ENCODE assay signal across 8 cellular contexts in the genomic region with DNA sequence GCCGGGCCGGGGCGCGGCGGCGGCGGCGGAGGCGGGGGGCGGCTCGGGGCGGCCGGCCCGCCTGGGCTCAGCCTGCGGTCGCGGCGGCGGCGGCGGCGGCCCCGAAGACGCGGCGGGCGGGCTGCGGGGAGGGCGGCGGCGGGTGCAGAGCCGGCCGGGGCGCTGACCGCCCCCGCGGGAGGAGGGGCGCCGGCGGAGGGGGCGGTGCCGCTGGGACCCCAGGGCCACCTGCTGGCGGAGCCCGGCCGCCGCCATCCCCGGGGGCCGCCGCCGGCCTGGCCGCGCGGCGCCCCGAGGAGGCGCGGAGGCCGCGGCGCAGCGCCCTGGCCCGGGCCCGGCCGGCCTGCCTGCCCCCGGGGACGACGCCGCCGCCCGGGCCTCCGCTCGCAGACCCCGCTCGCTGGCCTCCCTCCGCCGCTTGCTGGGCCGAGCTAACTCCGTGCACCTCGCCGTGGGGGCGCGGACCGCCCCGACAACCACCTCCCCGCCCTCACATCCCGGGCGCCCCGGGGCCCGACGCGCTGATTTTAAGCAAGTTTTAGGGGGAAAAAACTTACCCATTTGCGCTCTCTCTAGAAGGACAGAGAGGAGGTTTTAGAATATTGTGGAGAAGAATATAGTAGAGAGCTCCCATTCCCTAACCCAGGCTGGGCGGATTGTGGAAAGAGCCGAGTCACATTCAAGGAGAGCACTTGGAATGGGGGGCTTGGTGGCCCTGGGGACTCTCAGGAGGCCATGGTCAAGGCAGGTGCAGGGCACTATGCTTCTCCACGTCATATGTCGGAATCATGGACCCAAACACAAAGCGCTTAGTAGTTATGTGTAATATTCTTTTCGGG. TPM values are rescaled to one million over a fixed set of nuclear protein-coding genes. Genes with fewer than 3 reads are reported as not detected.
DNase-seq lines count a peak whose midpoint lies in the region; ATAC-seq, FAIRE-seq and TF ChIP-seq lines count a peak whose summit lies in the region.

A gene with protein sequence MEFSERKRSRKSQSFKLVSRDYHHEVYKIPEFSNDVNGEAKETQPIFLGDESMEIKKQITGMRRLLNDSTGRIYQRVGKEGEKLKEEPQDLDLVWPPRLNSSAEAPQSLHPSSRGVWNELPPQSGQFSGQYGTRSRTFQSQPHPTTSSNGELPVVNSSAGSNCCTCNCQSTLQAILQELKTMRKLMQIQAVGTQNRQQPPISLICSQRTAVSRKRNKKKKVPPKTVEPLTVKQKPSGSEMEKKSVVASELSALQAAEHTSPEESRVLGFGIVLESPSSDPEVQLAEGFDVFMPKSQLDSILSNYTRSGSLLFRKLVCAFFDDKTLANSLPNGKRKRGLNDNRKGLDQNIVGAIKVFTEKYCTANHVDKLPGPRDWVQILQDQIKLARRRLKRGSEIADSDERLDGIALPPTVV (minus strand): TSS at position 140 of the 839 bp plus-strand sequence. CDS start 481 bp downstream, outside the sequence.

- peaks cover 65% of the 10 kb centered on the region for H3K27me3 Mint-ChIP-seq in stimulated activated naive CD8-positive, alpha-beta T cell treated with anti-CD3 and anti-CD28 coated beads, Interleukin-15, amount 100 ng/mL, for 72 hours

- no peaks in the 10 kb centered on the region for H3K9me3 Mint-ChIP-seq in stimulated activated naive CD8-positive, alpha-beta T cell treated with anti-CD3 and anti-CD28 coated beads, Interleukin-15, amount 100 ng/mL, for 72 hours

- whole genome bisulfite sequencing in HepG2 (ENCODE audit: low lambda C conversion rate): 11% methylated on average over 5 of the region's 98 CpGs

- no peaks in the 10 kb centered on the region for H3K9me2 ChIP-seq in PC-9 (ENCODE audit: insufficient read depth)

- H3K4me2 ChIP-seq in HepG2 (ENCODE audit: low read depth, low read length) (peak within 1 kb of the TSS; percentile 92), PC-9 (no peak within 1 kb of the TSS)

- peaks cover 26% of the 10 kb centered on the region for H3K4me1 ChIP-seq in HepG2 (ENCODE audit: insufficient read depth, low read length)
- H3K4me1 ChIP-seq in PC-9 (replicated peaks; ENCODE audit: insufficient read depth): no peaks in the 10 kb centered on the region

- TF ChIP-seq CTCF in coronary artery (IDR thresholded peaks at IDR 0.05) (no peak), HepG2 (CRISPR knock-in tag; IDR thresholded peaks at IDR 0.05) (no peak), PC-9 (conservative IDR thresholded peaks at IDR 0.05) (no peak)

- peaks cover 1 to 14% of the 10 kb centered on the region in 2 experiments; a peak in 1 of 5 replicates for H3K36me3 ChIP-seq in HepG2 (replicated peaks in 1 of 2; ENCODE audit: control insufficient read depth in 1 of 2, insufficient read depth in 2 of 2, low read length in 2 of 2)
- H3K36me3 ChIP-seq in PC-9 (ENCODE audit: low read depth): no peaks in the 10 kb centered on the region

- CTCF ChIA-PET in HepG2 (lab: Yijun Ruan, JAX; ENCODE audit: low intra/inter-chr PET ratio, low total read pairs) (interaction anchor here (0.6 to 1.0 kb wide), 2 partner anchors 43 to 89 kb away, joined by 3 read pairs; no protein-coding TSS in a partner anchor), PC-9 (lab: Charles Lee) (no interaction called here)

- H3K4me1 Mint-ChIP-seq in stimulated activated naive CD8-positive, alpha-beta T cell treated with anti-CD3 and anti-CD28 coated beads, Interleukin-15, amount 100 ng/mL, for 72 hours: peaks cover 6% of the 10 kb centered on the region

- TF ChIP-seq EP300 in HepG2 (IDR thresholded peaks at IDR 0.05; ENCODE audit: low read depth in 2 of 2, low read length in 2 of 2) (no peak), HepG2 (CRISPR knock-in tag; IDR thresholded peaks at IDR 0.05; ENCODE audit: borderline replicate concordance) (no peak)

- no peak for FAIRE-seq in HepG2 (lab: Jason Lieb, UNC)

- peak within 1 kb of the TSS; percentile 78 for H3K4me3 ChIP-seq in coronary artery
- H3K4me3 ChIP-seq in HepG2 (replicated peaks in 1 of 3; ENCODE audit: insufficient read depth in 1 of 3, low read depth in 2 of 3, low read length in 3 of 3): peak within 1 kb of the TSS; percentile 81 to 96 (median 86)
- no peak within 1 kb of the TSS for H3K4me3 ChIP-seq in PC-9

- BruUV-seq in HepG2 (replicated peaks; lab: Mats Ljungman, UMichigan): no TSS peak
- BruUV-seq in PC-9 (replicated peaks; lab: Mats Ljungman, UMichigan): no TSS peak

- H4K20me1 ChIP-seq in HepG2 (ENCODE audit: insufficient read depth, low read length): no peaks in the 10 kb centered on the region
- H4K20me1 ChIP-seq in PC-9 (ENCODE audit: insufficient read depth): no peaks in the 10 kb centered on the region

- no peaks in the 10 kb centered on the region for H3K9me3 ChIP-seq in HepG2 (ENCODE audit: low read length)
- H3K9me3 ChIP-seq in PC-9 (ENCODE audit: insufficient read depth, low read depth): no peaks in the 10 kb centered on the region

- peak within 1 kb of the TSS; percentile 94 for H2AFZ ChIP-seq in HepG2 (ENCODE audit: low read length)
- no peak within 1 kb of the TSS for H2AFZ ChIP-seq in PC-9

- H3K4me3 Mint-ChIP-seq in stimulated activated naive CD8-positive, alpha-beta T cell treated with anti-CD3 and anti-CD28 coated beads, Interleukin-15, amount 100 ng/mL, for 72 hours: peak within 1 kb of the TSS; percentile 72 to 73

- TF ChIP-seq RAD21 in HepG2 (CRISPR knock-in tag; IDR thresholded peaks at IDR 0.05): no peak

- intact Hi-C loops in HepG2 (cut with micrococcal nuclease; ENCODE audit: unreplicated experiment) (loop anchor here (5.0 kb wide), 1 partner anchor 42 kb away; no protein-coding TSS in a partner anchor), PC-9 (cut with micrococcal nuclease; ENCODE audit: unreplicated experiment) (no loop called here)

- no peaks in the 10 kb centered on the region for H3K27me3 ChIP-seq in HepG2 (ENCODE audit: control insufficient read depth in 1 of 2, insufficient read depth in 2 of 2, low read length in 2 of 2)
- peaks cover 50% of the 10 kb centered on the region for H3K27me3 ChIP-seq in PC-9 (ENCODE audit: insufficient read depth, low read depth)

- peaks cover 25% of the 10 kb centered on the region for H3K79me2 ChIP-seq in HepG2 (ENCODE audit: insufficient read depth, low read length)
- no peaks in the 10 kb centered on the region for H3K79me2 ChIP-seq in PC-9 (ENCODE audit: low read depth)

- H3F3A ChIP-seq in PC-9 (ENCODE audit: insufficient read depth, low read depth): no peaks in the 10 kb centered on the region

- peak; percentile 10 for DNase-seq in NCI-H2171 treated with DMSO at 0.1 percent for 48 hours (lab: John Stamatoyannopoulos, UW)
- DNase-seq in NCI-H2171 (lab: John Stamatoyannopoulos, UW): no peak
- DNase-seq in NCI-H69 (lab: John Stamatoyannopoulos, UW): peak; percentile 10
- no peak for DNase-seq in coronary artery (ENCODE audit: low spot score)
- DNase-seq in HepG2 (ENCODE audit: low spot score): no peak
- peak in 1 of 2 donors; percentile 6 for DNase-seq in stimulated activated naive CD8-positive, alpha-beta T cell treated with anti-CD3 and anti-CD28 coated beads, Interleukin-15, amount 100 ng/mL, for 72 hours
- DNase-seq in PC-9: no peak
- DNase-seq in SHP77 treated with DMSO at 0.1 percent for 48 hours (lab: John Stamatoyannopoulos, UW): no peak

- no peak; a peak in 1 of 4 replicates for TF ChIP-seq POLR2A in HepG2 (IDR thresholded peaks at IDR 0.05; ENCODE audit: insufficient read depth in 1 of 2, low read depth in 2 of 2, low read length in 2 of 2)

- peak; percentile 90 for ATAC-seq in HepG2
- ATAC-seq in stimulated activated naive CD8-positive, alpha-beta T cell treated with anti-CD3 and anti-CD28 coated beads, Interleukin-15, amount 100 ng/mL, for 72 hours: peak; percentile 80

- H3K27ac ChIP-seq in coronary artery (peak within 1 kb of the TSS; percentile 65 to 87), HepG2 (ENCODE audit: extremely low read length, insufficient read depth, low read length) (peak within 1 kb of the TSS; percentile 65), PC-9 (no peak within 1 kb of the TSS)

- H3K27ac Mint-ChIP-seq in stimulated activated naive CD8-positive, alpha-beta T cell treated with anti-CD3 and anti-CD28 coated beads, Interleukin-15, amount 100 ng/mL, for 72 hours: no peak within 1 kb of the TSS

- H3K9ac ChIP-seq in HepG2 (ENCODE audit: insufficient read depth, low read depth, low read length): peak within 1 kb of the TSS; percentile 82

- POLR2A ChIA-PET in HepG2 (lab: Yijun Ruan, JAX) (no interaction called here), PC-9 (lab: Charles Lee; ENCODE audit: unreplicated experiment) (no interaction called here)

- in situ Hi-C loops in HepG2 (cut with HindIII; ENCODE audit: extremely low pct_ligation_motif_present, low pct_unique_long_range_greater_than_20kb): no loop called here

TF ChIP-seq in HepG2, 621 proteins besides CTCF, POLR2A, EP300 and RAD21 (continues in another document):
- no peak for TF ChIP-seq ZNF530 (CRISPR knock-in tag; IDR thresholded peaks at IDR 0.05; ENCODE audit: low read depth)
- no peak for TF ChIP-seq ZNF30 (CRISPR knock-in tag; IDR thresholded peaks at IDR 0.05)
- TF ChIP-seq NR2C2 (CRISPR knock-in tag; IDR thresholded peaks at IDR 0.05; ENCODE audit: borderline replicate concordance): 0 out of 2 replicates have a peak, but pooled peaks have one; percentile 13
- no peak for TF ChIP-seq ZNF207 (IDR thresholded peaks at IDR 0.05; ENCODE audit: borderline replicate concordance)

RNA-seq across cellular contexts. Expression of the gene that starts here (rescaled TPM):
- 15.4 and 17.1 TPM in 2 replicates for total RNA-seq in HepG2 (2016; rRNA removed; fragmentation: Illumina TruSeq; extraction: Trizol)
- 10.7 and 11.7 TPM in 2 replicates for total RNA-seq in HepG2 (2016; cell fraction: cytosol; rRNA removed; fragmentation: Illumina TruSeq; extraction: Trizol; ENCODE audit: low read depth)
- total RNA-seq in HepG2 (2016; cell fraction: insoluble cytoplasmic fraction; rRNA removed; fragmentation: Illumina TruSeq; extraction: Trizol): 13.3 and 14.4 TPM in 2 replicates
- 27.9 and 29.9 TPM in 2 replicates for total RNA-seq in HepG2 (2016; cell fraction: membrane; rRNA removed; fragmentation: Illumina TruSeq; extraction: Trizol)
- total RNA-seq in HepG2 (2016; cell fraction: nucleus; rRNA removed; fragmentation: Illumina TruSeq; extraction: Trizol): 16.7 and 20.0 TPM in 2 replicates
- 13.5 and 14.1 TPM in 2 replicates for polyA plus RNA-seq in HepG2 (2011; rRNA removed)
- 5.9 and 10.6 TPM in 2 replicates for polyA plus RNA-seq in HepG2 (2011; cell fraction: cytosol; rRNA removed)
- polyA plus RNA-seq in HepG2 (2011; cell fraction: nucleus; rRNA removed): 16.0 and 21.8 TPM in 2 replicates
- polyA plus RNA-seq in HepG2 (2012): 24.3 and 27.7 TPM in 2 replicates
- polyA plus RNA-seq in HepG2 (2016; cell fraction: cytosol; fragmentation: Illumina TruSeq; extraction: Trizol; ENCODE audit: low read depth): 20.2 and 23.1 TPM in 2 replicates
- polyA plus RNA-seq in HepG2 (2016; cell fraction: insoluble cytoplasmic fraction; fragmentation: Illumina TruSeq; extraction: Trizol; ENCODE audit: low read depth): 18.4 and 20.3 TPM in 2 replicates
- 28.6 and 31.7 TPM in 2 replicates for polyA plus RNA-seq in HepG2 (2016; cell fraction: membrane; fragmentation: Illumina TruSeq; extraction: Trizol; ENCODE audit: low read depth)
- 29.5 and 33.1 TPM in 2 replicates for polyA plus RNA-seq in HepG2 (2016; cell fraction: nucleus; fragmentation: Illumina TruSeq; extraction: Trizol; ENCODE audit: insufficient read depth, low read depth)
- 0.07 and 7.3 TPM in 2 replicates for polyA minus RNA-seq in HepG2 (2011; rRNA and poly(A)+ RNA removed; ENCODE audit: low replicate concordance)
- polyA minus RNA-seq in HepG2 (2011; cell fraction: cytosol; rRNA and poly(A)+ RNA removed): 16.1 and 17.6 TPM in 2 replicates
- 17.8 and 27.0 TPM in 2 replicates for polyA minus RNA-seq in HepG2 (2011; cell fraction: nucleus; rRNA and poly(A)+ RNA removed)
- total RNA-seq in PC-9 (2021): 1.7 and 3.2 TPM in 2 replicates

Comparison
In these comparisons a context has a peak if more than half of its experiments do, and no peak if none do; other contexts are left out.
1. DNase-seq: peak in NCI-H2171 treated with DMSO at 0.1 percent for 48 hours (single experiment) and NCI-H69 (single experiment); none in NCI-H2171 (single experiment), coronary artery (single experiment), HepG2 (single experiment), PC-9 (0 of 2) and SHP77 treated with DMSO at 0.1 percent for 48 hours (single experiment).